Comparison of ENCODE assay signal across 8 cellular contexts in genomic region chr11:75352417-75353206, GRCh38. TPM values are rescaled to one million over a fixed set of nuclear protein-coding genes. Genes with fewer than 3 reads are reported as not detected.
DNase-seq lines count a peak whose midpoint lies in the region; FAIRE-seq and TF ChIP-seq lines count a peak whose summit lies in the region.

No MANE protein-coding gene starts in this region.

- peaks cover 2% of the 10 kb centered on the region for H3K27me3 ChIP-seq in bronchial epithelial cell (ENCODE audit: control insufficient read depth, insufficient read depth, low read length)
- H3K27me3 ChIP-seq in mucosa of rectum (ENCODE audit: control insufficient read depth in 2 of 2, insufficient read depth in 2 of 2, low read length in 2 of 2), result no peaks in the 10 kb centered on the region

- peak overlapping the region; percentile 90 to 95 for H3K27ac ChIP-seq in mucosa of rectum (ENCODE audit: low read depth in 2 of 2, low read length in 2 of 2)

- no peaks in the 10 kb centered on the region for H3K36me3 ChIP-seq in bronchial epithelial cell (ENCODE audit: control insufficient read depth, insufficient read depth, low read length)
- no peaks in the 10 kb centered on the region for H3K36me3 ChIP-seq in mucosa of rectum (ENCODE audit: control insufficient read depth in 2 of 2, insufficient read depth in 2 of 2, low read length in 2 of 2)

- peaks cover 46 to 48% of the 10 kb centered on the region in 2 donors for H3K4me1 ChIP-seq in mucosa of rectum (ENCODE audit: control insufficient read depth in 2 of 2, insufficient read depth in 2 of 2, low read length in 2 of 2)

- H3K4me3 ChIP-seq in GM12864 (ENCODE audit: low read depth, low read length), result peak overlapping the region; percentile 46
- H3K4me3 ChIP-seq in bronchial epithelial cell (ENCODE audit: low read depth, low read length), result peak overlapping the region; percentile 45
- H3K4me3 ChIP-seq in mucosa of rectum (ENCODE audit: low read length in 2 of 2), result peak overlapping the region; percentile 78 to 81

- H3K9ac ChIP-seq in mucosa of rectum (ENCODE audit: low read depth in 1 of 2, low read length in 2 of 2), result peak overlapping the region; percentile 81 to 86

- TF ChIP-seq CTCF in GM12864 (IDR thresholded peaks at IDR 0.05; ENCODE audit: low read depth, low read length, missing control alignments) (no peak), bronchial epithelial cell (IDR thresholded peaks at IDR 0.05; ENCODE audit: insufficient read depth, low read length, severe bottlenecking) (no peak)

- no peaks in the 10 kb centered on the region for H3K9me3 ChIP-seq in mucosa of rectum (ENCODE audit: control insufficient read depth in 2 of 2, low read length in 2 of 2)

- no peak for DNase-seq in GM12864 (ENCODE audit: low read depth)
- DNase-seq in NCI-H2227 treated with DMSO at 0.1 percent for 48 hours (lab: John Stamatoyannopoulos, UW), result peak; percentile 38
- DNase-seq in bronchial epithelial cell (ENCODE audit: low read depth), result no peak
- DNase-seq in NCI-H187 (lab: John Stamatoyannopoulos, UW), result no peak
- no peak for DNase-seq in 8988T
- no peak for DNase-seq in GM19239 (ENCODE audit: insufficient read length, low spot score)
- DNase-seq in iPS-NIHi7 (ENCODE audit: extremely low spot score), result no peak

- FAIRE-seq in bronchial epithelial cell (lab: Jason Lieb, UNC) (no peak), GM19239 (lab: Jason Lieb, UNC) (no peak)

RNA-seq across cellular contexts. Expression of gene ARRB1, which starts 1.2 kb away (rescaled TPM):
- total RNA-seq in bronchial epithelial cell, result 0.26 and 0.64 TPM in 2 replicates

RNA-seq across cellular contexts. Expression of gene RPS3, which starts 46.7 kb away (rescaled TPM):
- 5,315 and 7,110 TPM in 2 replicates for total RNA-seq in bronchial epithelial cell
